In genomic region chr2:73233154-73233931, GRCh38 we compare ENCODE assay signal across 1 cellular context.
A peak's percentile ranks its signal among the peaks of the same experiment; 100 is the strongest.
TF ChIP-seq lines count a peak whose summit lies in the region.

PRADC1 (minus strand) TSS chr2:73233239; CDS start chr2:73233160, 79 bp downstream.

TF ChIP-seq in HepG2, 621 proteins besides CTCF, POLR2A, EP300 and RAD21 (continued from another document and continues in another):
- TF ChIP-seq GLMP (CRISPR knock-in tag; IDR thresholded peaks at IDR 0.05; ENCODE audit: borderline replicate concordance), result 0 out of 2 replicates have a peak, but pooled peaks have one; percentile 6
- TF ChIP-seq TAF15 (IDR thresholded peaks at IDR 0.05; ENCODE audit: low read depth, low read length, poor library complexity, severe bottlenecking), result no peak
- 0 out of 2 replicates have a peak, but pooled peaks have one; percentile 42 for TF ChIP-seq ZNF660 (CRISPR knock-in tag; IDR thresholded peaks at IDR 0.05; ENCODE audit: borderline replicate concordance, low read depth)
- TF ChIP-seq ZNF792 (CRISPR knock-in tag; IDR thresholded peaks at IDR 0.05), result peak; percentile 80
- peak; percentile 63; the same call in 1 of the 2 replicates for TF ChIP-seq ZNF101 (CRISPR knock-in tag; IDR thresholded peaks at IDR 0.05; ENCODE audit: borderline replicate concordance, low read depth)
- no peak for TF ChIP-seq ZNF713 (CRISPR knock-in tag; IDR thresholded peaks at IDR 0.05)
- peak; percentile 89 for TF ChIP-seq PBX2 (CRISPR knock-in tag; IDR thresholded peaks at IDR 0.05)
- no peak for TF ChIP-seq IKZF4 (CRISPR knock-in tag; IDR thresholded peaks at IDR 0.05; ENCODE audit: borderline replicate concordance, low read depth, not compliant biosample characterization)
- TF ChIP-seq ESRRA (CRISPR knock-in tag; IDR thresholded peaks at IDR 0.05; ENCODE audit: low read depth), result peak; percentile 56; the same call in 1 of the 2 replicates
- TF ChIP-seq PAX8 (CRISPR knock-in tag; IDR thresholded peaks at IDR 0.05; ENCODE audit: borderline replicate concordance), result no peak; the same call in 1 of the 2 replicates
- 0 out of 2 replicates have a peak, but pooled peaks have one; percentile 78 for TF ChIP-seq ZNF350 (CRISPR knock-in tag; IDR thresholded peaks at IDR 0.05; ENCODE audit: borderline replicate concordance, low read depth)
- peak; percentile 71; the same call in 1 of the 2 replicates for TF ChIP-seq ZNF530 (CRISPR knock-in tag; IDR thresholded peaks at IDR 0.05; ENCODE audit: low read depth)
- TF ChIP-seq ZNF644 (CRISPR knock-in tag; IDR thresholded peaks at IDR 0.05; ENCODE audit: low read depth), result no peak
- peak; percentile 85; the same call in 1 of the 2 replicates for TF ChIP-seq ZNF253 (CRISPR knock-in tag; IDR thresholded peaks at IDR 0.05; ENCODE audit: borderline replicate concordance)
- TF ChIP-seq ATRX (CRISPR knock-in tag; IDR thresholded peaks at IDR 0.05; ENCODE audit: borderline replicate concordance), result no peak
- TF ChIP-seq E2F5 (CRISPR knock-in tag; conservative IDR thresholded peaks at IDR 0.05), result peak; percentile 92
- peak; percentile 80 for TF ChIP-seq TBX2 (CRISPR knock-in tag; IDR thresholded peaks at IDR 0.05; ENCODE audit: borderline replicate concordance)
- no peak; the same call in 1 of the 2 replicates for TF ChIP-seq ZKSCAN8 (CRISPR knock-in tag; IDR thresholded peaks at IDR 0.05; ENCODE audit: borderline replicate concordance)
- TF ChIP-seq TSC22D2 (CRISPR knock-in tag; IDR thresholded peaks at IDR 0.05; ENCODE audit: borderline replicate concordance), result peak; percentile 92
- peak; percentile 91 for TF ChIP-seq AGO2 (optimal IDR thresholded peaks at IDR 0.05; ENCODE audit: low read depth, low read length)
- TF ChIP-seq PPARG (CRISPR knock-in tag; conservative IDR thresholded peaks at IDR 0.05), result peak; percentile 22
- TF ChIP-seq RBAK (CRISPR knock-in tag; IDR thresholded peaks at IDR 0.05), result no peak
- no peak for TF ChIP-seq ZNF543 (CRISPR knock-in tag; IDR thresholded peaks at IDR 0.05)
- peak; percentile 80 for TF ChIP-seq KMT2B (CRISPR knock-in tag; IDR thresholded peaks at IDR 0.05)
- TF ChIP-seq GTF2F1 (IDR thresholded peaks at IDR 0.05; ENCODE audit: low read length), result no peak
- peak; percentile 23; the same call in 1 of the 2 replicates for TF ChIP-seq ZNF777 (CRISPR knock-in tag; IDR thresholded peaks at IDR 0.05)
- peak; percentile 4 for TF ChIP-seq RBM39 (IDR thresholded peaks at IDR 0.05; ENCODE audit: low read depth, low read length, poor library complexity, severe bottlenecking)
- TF ChIP-seq IRF9 (CRISPR knock-in tag; IDR thresholded peaks at IDR 0.05; ENCODE audit: borderline replicate concordance), result no peak; the same call in 1 of the 2 replicates
- peak; percentile 80; the same call in 1 of the 2 replicates for TF ChIP-seq REL (CRISPR knock-in tag; conservative IDR thresholded peaks at IDR 0.05)
- 0 out of 2 replicates have a peak, but pooled peaks have one; percentile 56 for TF ChIP-seq ZNF556 (CRISPR knock-in tag; IDR thresholded peaks at IDR 0.05; ENCODE audit: borderline replicate concordance)
- TF ChIP-seq ASH2L (IDR thresholded peaks at IDR 0.05; ENCODE audit: insufficient read length, low read depth, low read length), result peak; percentile 10
- peak; percentile 88 for TF ChIP-seq RNF2 (conservative IDR thresholded peaks at IDR 0.05; ENCODE audit: low read depth)
- TF ChIP-seq ZGPAT (CRISPR knock-in tag; IDR thresholded peaks at IDR 0.05), result peak; percentile 63
- TF ChIP-seq HOXA9 (CRISPR knock-in tag; IDR thresholded peaks at IDR 0.05; ENCODE audit: borderline replicate concordance), result peak; percentile 21; the same call in 1 of the 2 replicates
- peak; percentile 61 for TF ChIP-seq CCDC6 (CRISPR knock-in tag; IDR thresholded peaks at IDR 0.05)
- TF ChIP-seq HNRNPH1 (optimal IDR thresholded peaks at IDR 0.05; ENCODE audit: low read depth, low read length), result no peak
- TF ChIP-seq HDAC2 (CRISPR knock-in tag; IDR thresholded peaks at IDR 0.05), result peak; percentile 78; the same call in 1 of the 2 replicates
- peak; percentile 67 for TF ChIP-seq TEAD3 (CRISPR knock-in tag; optimal IDR thresholded peaks at IDR 0.05; ENCODE audit: borderline replicate concordance)
- TF ChIP-seq GRHL1 (CRISPR knock-in tag; conservative IDR thresholded peaks at IDR 0.05), result no peak
- peak; percentile 36; the same call in 1 of the 2 replicates for TF ChIP-seq HBP1 (CRISPR knock-in tag; IDR thresholded peaks at IDR 0.05; ENCODE audit: low read depth)
- no peak; the same call in none of the 2 replicates for TF ChIP-seq PHF20 (CRISPR knock-in tag; IDR thresholded peaks at IDR 0.05)
- TF ChIP-seq ZSCAN29 (CRISPR knock-in tag; conservative IDR thresholded peaks at IDR 0.05), result 0 out of 2 replicates have a peak, but pooled peaks have one; percentile 54
- peak; percentile 24; the same call in 1 of the 2 replicates for TF ChIP-seq EED (CRISPR knock-in tag; IDR thresholded peaks at IDR 0.05)
- TF ChIP-seq TBL1XR1 (IDR thresholded peaks at IDR 0.05; ENCODE audit: borderline replicate concordance, low read length, partially characterized antibody), result peak; percentile 17
- TF ChIP-seq ELF4 (CRISPR knock-in tag; IDR thresholded peaks at IDR 0.05; ENCODE audit: borderline replicate concordance), result 0 out of 2 replicates have a peak, but pooled peaks have one; percentile 2
- peak in 1 of 2 experiments; percentile 56; a peak in 2 of 4 replicates for TF ChIP-seq HMGXB4 (CRISPR knock-in tag; IDR thresholded peaks at IDR 0.05; ENCODE audit: borderline replicate concordance in 1 of 2, low read depth in 1 of 2)
- no peak for TF ChIP-seq ZNF121 (CRISPR knock-in tag; IDR thresholded peaks at IDR 0.05)
- peak; percentile 84; the same call in 1 of the 2 replicates for TF ChIP-seq MTA1 (CRISPR knock-in tag; IDR thresholded peaks at IDR 0.05; ENCODE audit: borderline replicate concordance)
- peak; percentile 75 for TF ChIP-seq CEBPZ (IDR thresholded peaks at IDR 0.05; ENCODE audit: low read length)
- TF ChIP-seq MYPOP (CRISPR knock-in tag; IDR thresholded peaks at IDR 0.05), result peak; percentile 38; the same call in 1 of the 2 replicates
